In the genomic region with DNA sequence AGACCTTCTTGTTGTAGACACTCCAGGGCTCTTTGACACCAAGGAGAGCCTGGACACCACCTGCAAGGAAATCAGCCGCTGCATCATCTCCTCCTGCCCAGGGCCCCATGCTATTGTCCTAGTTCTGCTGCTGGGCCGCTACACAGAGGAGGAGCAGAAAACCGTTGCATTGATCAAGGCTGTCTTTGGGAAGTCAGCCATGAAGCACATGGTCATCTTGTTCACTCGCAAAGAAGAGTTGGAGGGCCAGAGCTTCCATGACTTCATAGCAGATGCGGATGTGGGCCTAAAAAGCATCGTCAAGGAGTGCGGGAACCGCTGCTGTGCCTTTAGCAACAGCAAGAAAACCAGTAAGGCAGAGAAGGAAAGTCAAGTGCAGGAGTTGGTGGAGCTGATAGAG, we compare ENCODE assay signal across 13 cellular contexts. TPM values are rescaled to one million over a fixed set of nuclear protein-coding genes. Genes with fewer than 3 reads are reported as not detected.
DNase-seq lines count a peak whose midpoint lies in the region; ATAC-seq lines count a peak whose summit lies in the region.
"Had no signal": no experiment of that assay in that cellular context is flagged by ENCODE, and none has a peak within 500 bp of the region (broad histone marks: within the 10 kb centered on the region; RNA-seq: fewer than 3 reads in every experiment).

No MANE protein-coding gene starts in this region.

- CTCF ChIA-PET in activated CD4-positive, alpha-beta T cell treated with anti-CD3 and anti-CD28 coated beads for 36 hours (lab: Charles Lee), result interaction anchor here (0.6 to 2.6 kb wide), 5 partner anchors 33 to 166 kb away, joined by 3 to 9 read pairs (median 4); partner anchors contain the start of gene GIMAP2

- H3K27me3 Mint-ChIP-seq in activated CD4-positive, alpha-beta T cell treated with anti-CD3 and anti-CD28 coated beads for 36 hours, result no peaks in the 10 kb centered on the region
- no peaks in the 10 kb centered on the region for H3K27me3 Mint-ChIP-seq in effector memory CD8-positive, alpha-beta T cell

- POLR2A ChIA-PET in activated CD4-positive, alpha-beta T cell treated with anti-CD3 and anti-CD28 coated beads for 36 hours (lab: Charles Lee), result interaction anchor here (0.5 kb wide), 1 partner anchor 42 kb away, joined by 3 read pairs; no protein-coding TSS in a partner anchor

- peak; percentile 63 for DNase-seq in activated CD4-positive, alpha-beta T cell treated with anti-CD3 and anti-CD28 coated beads for 36 hours
- DNase-seq in activated CD4-positive, alpha-beta T cell treated with anti-CD3 and anti-CD28 coated beads for 1 hour, result no peak
- DNase-seq in activated CD8-positive, alpha-beta memory T cell treated with anti-CD3 and anti-CD28 coated beads, Interleukin-2, amount 50 U/mL, for 48 hours, result peak; percentile 69
- no peak for DNase-seq in effector memory CD8-positive, alpha-beta T cell
- peak; percentile 41 for DNase-seq in stimulated activated naive CD8-positive, alpha-beta T cell treated with anti-CD3 and anti-CD28 coated beads, Interleukin-15, Interleukin-2, amounts not matched to agents 100 U/mL and 50 U/mL, for 24 hours
- DNase-seq in NOMO-1 treated with dmso at 0.1 percent for 144 hours (lab: John Stamatoyannopoulos, UW; ENCODE audit: unreplicated experiment), result no peak
- no peak for DNase-seq in HUDEP-2 (lab: John Stamatoyannopoulos, UW; ENCODE audit: unreplicated experiment in 76 of 76)
- DNase-seq: activated B cell treated with CpG ODN at 0.5 μM for 24 hours, NCI-H510A, SHP77 had no signal

- peaks cover 43% of the 10 kb centered on the region for H3K36me3 Mint-ChIP-seq in activated CD4-positive, alpha-beta T cell treated with anti-CD3 and anti-CD28 coated beads for 36 hours (ENCODE audit: low read depth)
- H3K36me3 Mint-ChIP-seq in effector memory CD8-positive, alpha-beta T cell (ENCODE audit: insufficient read depth), result peaks cover 63% of the 10 kb centered on the region

- ATAC-seq in activated CD4-positive, alpha-beta T cell treated with anti-CD3 and anti-CD28 coated beads for 36 hours, result peak; percentile 38
- ATAC-seq in effector memory CD8-positive, alpha-beta T cell (replicated peaks), result peak; percentile 31
- peak; percentile 42 for ATAC-seq in stimulated activated naive CD8-positive, alpha-beta T cell treated with anti-CD3 and anti-CD28 coated beads, Interleukin-15, Interleukin-2, amounts not matched to agents 100 U/mL and 50 U/mL, for 24 hours
- ATAC-seq in HG02870 (IDR thresholded peaks at IDR 0.05; ENCODE audit: unreplicated experiment), result no peak

- intact Hi-C loops in activated CD4-positive, alpha-beta T cell treated with anti-CD3 and anti-CD28 coated beads for 36 hours (cut with DNase I, micrococcal nuclease), result loop anchor here in 1 of 2 experiments (2.0 kb wide), 1 partner anchor 13 kb away; no protein-coding TSS in a partner anchor

- H3K4me3 Mint-ChIP-seq in activated CD4-positive, alpha-beta T cell treated with anti-CD3 and anti-CD28 coated beads for 36 hours, result peak overlapping the region; percentile 96
- peak overlapping the region; percentile 98 for H3K4me3 Mint-ChIP-seq in effector memory CD8-positive, alpha-beta T cell
- H3K4me3 Mint-ChIP-seq: activated B cell treated with CpG ODN at 0.5 μM for 24 hours had no signal

- H3K4me1 Mint-ChIP-seq in activated CD4-positive, alpha-beta T cell treated with anti-CD3 and anti-CD28 coated beads for 36 hours, result peaks cover 28% of the 10 kb centered on the region
- H3K4me1 Mint-ChIP-seq in effector memory CD8-positive, alpha-beta T cell (ENCODE audit: low read depth in 2 of 2), result peaks cover 21 to 35% of the 10 kb centered on the region in 2 donors
- H3K4me1 Mint-ChIP-seq: activated B cell treated with CpG ODN at 0.5 μM for 24 hours had no signal

- peak overlapping the region; percentile 99 for H3K27ac Mint-ChIP-seq in activated CD4-positive, alpha-beta T cell treated with anti-CD3 and anti-CD28 coated beads for 36 hours
- peak overlapping the region; percentile 91 to 94 for H3K27ac Mint-ChIP-seq in effector memory CD8-positive, alpha-beta T cell
- H3K27ac Mint-ChIP-seq: activated B cell treated with CpG ODN at 0.5 μM for 24 hours had no signal

- peaks cover 12% of the 10 kb centered on the region for H3K9me3 Mint-ChIP-seq in activated CD4-positive, alpha-beta T cell treated with anti-CD3 and anti-CD28 coated beads for 36 hours (ENCODE audit: low read depth)
- peaks cover 0 to 4% of the 10 kb centered on the region in 2 donors for H3K9me3 Mint-ChIP-seq in effector memory CD8-positive, alpha-beta T cell
- H3K9me3 Mint-ChIP-seq: activated B cell treated with CpG ODN at 0.5 μM for 24 hours had no signal

RNA-seq across cellular contexts. Expression of gene GIMAP7, which starts 5.5 kb away (rescaled TPM):
- 10 to 100 TPM; 34.5 to 36.9 TPM for total RNA-seq in activated CD4-positive, alpha-beta T cell treated with anti-CD3 and anti-CD28 coated beads for 36 hours
- total RNA-seq: activated B cell treated with CpG ODN at 0.5 μM for 24 hours, HT-29, osteoblast had no signal

RNA-seq across cellular contexts. Expression of gene GIMAP4, which starts 47.0 kb away (rescaled TPM):
- total RNA-seq in activated CD4-positive, alpha-beta T cell treated with anti-CD3 and anti-CD28 coated beads for 36 hours, result 100 to 1,000 TPM; 109 to 135 TPM
- total RNA-seq: HT-29, osteoblast had no signal

Comparison
In these comparisons a context has a peak if more than half of its experiments do, and no peak if none do; other contexts are left out.
1. DNase-seq: peak in activated CD4-positive, alpha-beta T cell treated with anti-CD3 and anti-CD28 coated beads for 36 hours (single experiment), activated CD8-positive, alpha-beta memory T cell treated with anti-CD3 and anti-CD28 coated beads, Interleukin-2, amount 50 U/mL, for 48 hours (single experiment) and stimulated activated naive CD8-positive, alpha-beta T cell treated with anti-CD3 and anti-CD28 coated beads, Interleukin-15, Interleukin-2, amounts not matched to agents 100 U/mL and 50 U/mL, for 24 hours (single experiment); none in activated CD4-positive, alpha-beta T cell treated with anti-CD3 and anti-CD28 coated beads for 1 hour (single experiment), effector memory CD8-positive, alpha-beta T cell (0 of 3), NOMO-1 treated with dmso at 0.1 percent for 144 hours (single experiment) and HUDEP-2 (0 of 76).